ENCODE assay signal across 15 cellular contexts in genomic region chr5:62260510-62260909, GRCh38. TPM values are rescaled to one million over a fixed set of nuclear protein-coding genes. Genes with fewer than 3 reads are reported as not detected.
DNase-seq lines count a peak whose midpoint lies in the region; TF ChIP-seq lines count a peak whose summit lies in the region.
"Had no signal": no experiment of that assay in that cellular context is flagged by ENCODE, and none has a peak within 500 bp of the region (broad histone marks: within the 10 kb centered on the region; RNA-seq: fewer than 3 reads in every experiment).

No MANE protein-coding gene starts in this region.

- no peaks in the 10 kb centered on the region for H3K36me3 ChIP-seq in MM.1S (replicated peaks; ENCODE audit: insufficient read depth, low read length)
- H3K36me3 ChIP-seq in vagina = no peaks in the 10 kb centered on the region
- no peaks in the 10 kb centered on the region for H3K36me3 ChIP-seq in prostate gland
- H3K36me3 ChIP-seq: colonic mucosa, lower lobe of right lung, ovary, SJSA1, tibial artery, WERI-Rb-1 had no signal

- DNase-seq in AG10803 (ENCODE audit: low read depth) (peak; percentile 9), MM.1S (peak; percentile 54), SKM-1 treated with dmso at 0.1 percent for 144 hours (lab: John Stamatoyannopoulos, UW; ENCODE audit: unreplicated experiment) (peak; percentile 54), erythroblast (lab: John Stamatoyannopoulos, UW) (no peak), vagina (ENCODE audit: extremely low spot score in 2 of 2) (no peak), RPMI8226 (no peak), prostate gland (ENCODE audit: low spot score) (no peak)
- DNase-seq: colonic mucosa, DMS153, lower lobe of right lung, ovary, tibial artery, WERI-Rb-1 had no signal

- TF ChIP-seq CTCF in AG10803 (conservative IDR thresholded peaks at IDR 0.05; ENCODE audit: low read length) (no peak), MM.1S (IDR thresholded peaks at IDR 0.05; ENCODE audit: low read length) (no peak), vagina (IDR thresholded peaks at IDR 0.05) (no peak), prostate gland (IDR thresholded peaks at IDR 0.05) (no peak)

- 21% methylated on average over 5 of the region's 5 CpGs for WGBS in prostate gland

- H3K9me2 ChIP-seq in MM.1S (replicated peaks; ENCODE audit: insufficient read depth, low read length) = no peaks in the 10 kb centered on the region

- H3F3A ChIP-seq in MM.1S (ENCODE audit: insufficient read depth, low read length) = no peaks in the 10 kb centered on the region

- no peak overlapping the region for H3K27ac ChIP-seq in MM.1S (ENCODE audit: low read length)
- peak overlapping the region; percentile 48 for H3K27ac ChIP-seq in layer of hippocampus (ENCODE audit: low read depth, low read length)
- no peak overlapping the region for H3K27ac ChIP-seq in vagina
- no peak overlapping the region for H3K27ac ChIP-seq in prostate gland
- H3K27ac ChIP-seq: colonic mucosa, lower lobe of right lung, ovary, SJSA1, tibial artery, WERI-Rb-1 had no signal

- no peak overlapping the region for H3K9ac ChIP-seq in MM.1S (ENCODE audit: low read length)

- H3K4me1 ChIP-seq in MM.1S (ENCODE audit: low read length) = 0 out of 2 replicates have a peak, but pooled peaks cover 5% of the 10 kb centered on the region
- H3K4me1 ChIP-seq in vagina = no peaks in the 10 kb centered on the region
- no peaks in the 10 kb centered on the region for H3K4me1 ChIP-seq in prostate gland (replicated peaks)
- H3K4me1 ChIP-seq: colonic mucosa, lower lobe of right lung, SJSA1 had no signal

- no peaks in the 10 kb centered on the region for H4K20me1 ChIP-seq in MM.1S (ENCODE audit: insufficient read depth, low read length)

- intact Hi-C loops in vagina (cut with DNase I) (no loop called here), prostate gland (cut with DNase I) (no loop called here)

- H3K27me3 ChIP-seq in MM.1S (replicated peaks; ENCODE audit: insufficient read depth, low read length) (no peaks in the 10 kb centered on the region), layer of hippocampus (ENCODE audit: control insufficient read depth, insufficient read depth, low read length) (no peaks in the 10 kb centered on the region), vagina (no peaks in the 10 kb centered on the region), prostate gland (replicated peaks; ENCODE audit: insufficient read depth) (no peaks in the 10 kb centered on the region)
- H3K27me3 ChIP-seq: colonic mucosa, ovary, SJSA1, tibial artery had no signal

- H3K9me3 ChIP-seq in MM.1S (replicated peaks; ENCODE audit: insufficient read depth, low read length) (no peaks in the 10 kb centered on the region), vagina (no peaks in the 10 kb centered on the region), prostate gland (no peaks in the 10 kb centered on the region)
- H3K9me3 ChIP-seq: colonic mucosa, lower lobe of right lung, ovary, SJSA1, tibial artery had no signal

- H3K79me2 ChIP-seq in MM.1S (ENCODE audit: low read length) = no peaks in the 10 kb centered on the region

- no peak overlapping the region for H2AFZ ChIP-seq in MM.1S (ENCODE audit: low read length)

- H3K4me3 ChIP-seq in AG10803 (ENCODE audit: low read length) (no peak overlapping the region), MM.1S (ENCODE audit: low read length) (no peak overlapping the region), vagina (no peak overlapping the region), prostate gland (no peak overlapping the region)
- H3K4me3 ChIP-seq: colonic mucosa, lower lobe of right lung, ovary, SJSA1, tibial artery had no signal

- TF ChIP-seq POLR2A in erythroblast (IDR thresholded peaks at IDR 0.05; ENCODE audit: low read length) = no peak
- TF ChIP-seq POLR2A in vagina (IDR thresholded peaks at IDR 0.05) = no peak
- no peak for TF ChIP-seq POLR2A in prostate gland (IDR thresholded peaks at IDR 0.05)

- no peak overlapping the region for H3K4me2 ChIP-seq in MM.1S (ENCODE audit: low read depth, low read length)

RNA-seq across cellular contexts. Expression of gene KIF2A, which starts 45.5 kb away (rescaled TPM):
- total RNA-seq in vagina (30.2 TPM), prostate gland (10 to 100 TPM; 20.3 to 43.4 TPM)

Comparison
In these comparisons a context has a peak if more than half of its experiments do, and no peak if none do; other contexts are left out.
1. DNase-seq: peak in AG10803 (single experiment), MM.1S (single experiment) and SKM-1 treated with dmso at 0.1 percent for 144 hours (single experiment); none in erythroblast (0 of 2), vagina (0 of 2), RPMI8226 (single experiment) and prostate gland (single experiment).